Comparison of ENCODE assay signal across 17 cellular contexts in genomic region chr3:48337536-48337935, GRCh38. TPM values are rescaled to one million over a fixed set of nuclear protein-coding genes. Genes with fewer than 3 reads are reported as not detected.
"Had no signal": no experiment of that assay in that cellular context is flagged by ENCODE, and none has a peak within 500 bp of the region (broad histone marks: within the 10 kb centered on the region; RNA-seq: fewer than 3 reads in every experiment).

No MANE protein-coding gene starts in this region.

RNA-seq across cellular contexts. Expression of gene SPINK8, which starts 4.1 kb away (rescaled TPM):
- total RNA-seq: colonic mucosa; dermis blood vessel endothelial cell; epithelial cell of proximal tubule; foreskin keratinocyte; kidney; left cardiac atrium; left ventricle myocardium inferior; lower lobe of right lung; mesothelial cell of epicardium; mucosa of gallbladder; natural killer cell treated with Interleukin-12 subunit alpha and Interleukin-12 subunit beta and Interleukin-15 and Interleukin-18, amount 100 ng/mL, for 72 hours; occipital lobe; renal cortical epithelial cell; temporal lobe; upper lobe of left lung; uterus had no signal
- polyA plus RNA-seq: foreskin keratinocyte, immature natural killer cell had no signal

RNA-seq across cellular contexts. Expression of gene FBXW12, which starts 34.5 kb away (rescaled TPM):
- total RNA-seq: colonic mucosa; dermis blood vessel endothelial cell; foreskin keratinocyte; kidney; left cardiac atrium; left ventricle myocardium inferior; lower lobe of right lung; mucosa of gallbladder; natural killer cell treated with Interleukin-12 subunit alpha and Interleukin-12 subunit beta and Interleukin-15 and Interleukin-18, amount 100 ng/mL, for 72 hours; renal cortical epithelial cell; upper lobe of left lung had no signal
- polyA plus RNA-seq: foreskin keratinocyte, immature natural killer cell had no signal
